ENCODE assay signal across 34 cellular contexts in the genomic region with DNA sequence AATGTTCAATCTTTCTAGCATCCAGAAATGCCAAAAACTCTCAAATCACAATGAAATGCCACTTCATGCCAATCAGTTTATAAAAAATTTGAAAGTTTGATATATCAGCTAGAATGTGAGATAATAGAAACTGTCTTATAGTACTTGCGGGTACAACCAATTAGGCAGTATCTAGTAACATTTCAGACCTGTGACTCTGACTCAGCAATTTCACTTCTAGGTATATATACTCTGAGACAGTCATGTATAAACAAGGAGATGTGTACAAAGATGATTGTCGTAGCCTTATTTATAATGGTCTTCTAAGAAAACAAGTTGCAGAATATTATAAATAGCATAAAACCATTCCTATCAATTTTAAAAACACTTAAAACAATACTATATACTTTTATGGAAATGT.
"Had no signal": no experiment of that assay in that cellular context is flagged by ENCODE, and none has a peak within 500 bp of the region (broad histone marks: within the 10 kb centered on the region; RNA-seq: fewer than 3 reads in every experiment).

No MANE protein-coding gene starts in this region.

- H3K9me3 ChIP-seq: MG63, SJCRH30 had no signal

- H3K36me3 Mint-ChIP-seq: T-cell had no signal

- H3K27me3 ChIP-seq: MG63, SJCRH30 had no signal

- H2AFZ ChIP-seq: PC-9 had no signal

- DNase-seq: Kasumi-1, MG63, NCI-H1048, NCI-H1092 treated with DMSO at 0.1 percent for 48 hours, NCI-H1105 treated with DMSO at 0.1 percent for 48 hours, NCI-H1417, NCI-H1436, NCI-H146, NCI-H1694, NCI-H187, NCI-H1930, NCI-H2029 treated with DMSO at 0.1 percent for 48 hours, NCI-H2081 treated with DMSO at 0.1 percent for 48 hours, NCI-H2107, NCI-H2171, NCI-H226, NCI-H446 treated with DMSO at 0.1 percent for 48 hours, NCI-H510A, NCI-H524, NCI-H526, NCI-H69, NCI-H748 treated with DMSO at 0.1 percent for 48 hours, NCI-H82, PC-9, SHP77, SIG-M5, SJCRH30, T-cell had no signal

- H3K27ac Mint-ChIP-seq: T-cell had no signal

- H3K4me1 ChIP-seq: SJCRH30 had no signal

- H3K4me2 ChIP-seq: PC-9 had no signal

- ATAC-seq: Panc1, Right ventricle myocardium inferior, SK-N-SH treated with all-trans-retinoic acid at 6 μM for 48 hours, T-cell had no signal

- H3K9me3 Mint-ChIP-seq: T-cell had no signal

- H3K4me1 Mint-ChIP-seq: T-cell had no signal

- H3K36me3 ChIP-seq: MG63, SJCRH30 had no signal

- H3K27ac ChIP-seq: PC-9, RWPE1, SJCRH30, SK-N-MC had no signal

- H3K4me3 Mint-ChIP-seq: T-cell had no signal

- FAIRE-seq: RCC 7860 had no signal

- H3K4me3 ChIP-seq: MG63, PC-9, SJCRH30, SK-N-MC had no signal
